1 cellular context compared by ENCODE assay signal in genomic region chr2:199455533-199456382, GRCh38.
TF ChIP-seq lines count a peak whose summit lies in the region.

No MANE protein-coding gene starts in this region.

TF ChIP-seq in HepG2, 621 proteins besides CTCF, POLR2A, EP300 and RAD21 (continued from another document and continues in another):
- TF ChIP-seq LBX2 (CRISPR knock-in tag; IDR thresholded peaks at IDR 0.05; ENCODE audit: borderline replicate concordance) (0 out of 2 replicates have a peak, but pooled peaks have one; percentile 41), ZBTB44 (CRISPR knock-in tag; IDR thresholded peaks at IDR 0.05) (no peak), HNF4G (IDR thresholded peaks at IDR 0.05; ENCODE audit: borderline replicate concordance, low read depth, low read length) (peak; percentile 73), HNF4G (CRISPR knock-in tag; IDR thresholded peaks at IDR 0.05; ENCODE audit: borderline replicate concordance, low read depth) (peak; percentile 46), FOXP4 (CRISPR knock-in tag; IDR thresholded peaks at IDR 0.05) (peak; percentile 82), ZNF784 (CRISPR knock-in tag; IDR thresholded peaks at IDR 0.05; ENCODE audit: borderline replicate concordance) (peak; percentile 74), ZNF317 (CRISPR knock-in tag; IDR thresholded peaks at IDR 0.05) (peak; percentile 44; the same call in 1 of the 2 replicates), ZNF281 (CRISPR knock-in tag; IDR thresholded peaks at IDR 0.05; ENCODE audit: borderline replicate concordance) (no peak), POGK (CRISPR knock-in tag; conservative IDR thresholded peaks at IDR 0.05) (peak; percentile 77; the same call in 1 of the 2 replicates), ZNF331 (CRISPR knock-in tag; IDR thresholded peaks at IDR 0.05) (peak; percentile 79), ONECUT2 (CRISPR knock-in tag; IDR thresholded peaks at IDR 0.05) (peak; percentile 45; the same call in 1 of the 2 replicates), ZNF766 (CRISPR knock-in tag; IDR thresholded peaks at IDR 0.05; ENCODE audit: borderline replicate concordance) (peak; percentile 94), JUN (CRISPR knock-in tag; IDR thresholded peaks at IDR 0.05) (no peak), SKI (IDR thresholded peaks at IDR 0.05; ENCODE audit: partially characterized antibody) (peak; percentile 74), ZNF772 (CRISPR knock-in tag; IDR thresholded peaks at IDR 0.05) (peak; percentile 65), HOMEZ (CRISPR knock-in tag; IDR thresholded peaks at IDR 0.05; ENCODE audit: low read depth) (no peak), BRD4 (CRISPR knock-in tag; IDR thresholded peaks at IDR 0.05) (peak; percentile 67; the same call in 1 of the 2 replicates), POLR2AphosphoS5 (IDR thresholded peaks at IDR 0.05; ENCODE audit: low read depth, low read length) (no peak), CBX1 (IDR thresholded peaks at IDR 0.05; ENCODE audit: low read depth) (peak; percentile 89), ZNF781 (CRISPR knock-in tag; IDR thresholded peaks at IDR 0.05; ENCODE audit: borderline replicate concordance, not compliant biosample characterization) (peak; percentile 65), GLI4 (CRISPR knock-in tag; IDR thresholded peaks at IDR 0.05; ENCODE audit: borderline replicate concordance) (no peak), TFDP2 (CRISPR knock-in tag; IDR thresholded peaks at IDR 0.05) (peak; percentile 76; the same call in 1 of the 2 replicates), FOXP1 (IDR thresholded peaks at IDR 0.05) (no peak), FOXP1 (CRISPR knock-in tag; IDR thresholded peaks at IDR 0.05) (no peak), CREB3 (CRISPR knock-in tag; IDR thresholded peaks at IDR 0.05) (no peak), ZNF503 (CRISPR knock-in tag; IDR thresholded peaks at IDR 0.05) (peak; percentile 66; the same call in 1 of the 2 replicates), ZBTB39 (CRISPR knock-in tag; IDR thresholded peaks at IDR 0.05) (no peak), ZNF18 (CRISPR knock-in tag; IDR thresholded peaks at IDR 0.05; ENCODE audit: insufficient replicate concordance) (no peak), ZSCAN30 (CRISPR knock-in tag; IDR thresholded peaks at IDR 0.05) (no peak), ARNTL (CRISPR knock-in tag; IDR thresholded peaks at IDR 0.05) (no peak), GTF2F1 (IDR thresholded peaks at IDR 0.05; ENCODE audit: low read length) (no peak), ZNF160 (CRISPR knock-in tag; IDR thresholded peaks at IDR 0.05) (peak; percentile 47; the same call in 1 of the 2 replicates), ZNF878 (CRISPR knock-in tag; IDR thresholded peaks at IDR 0.05) (peak; percentile 76; the same call in 1 of the 2 replicates), BRF2 (CRISPR knock-in tag; IDR thresholded peaks at IDR 0.05) (no peak), SUZ12 (IDR thresholded peaks at IDR 0.05; ENCODE audit: low read depth, low read length) (no peak), HMGA1 (CRISPR knock-in tag; conservative IDR thresholded peaks at IDR 0.05) (no peak), ZNF260 (CRISPR knock-in tag; IDR thresholded peaks at IDR 0.05; ENCODE audit: borderline replicate concordance, low read depth) (no peak), MTA1 (CRISPR knock-in tag; IDR thresholded peaks at IDR 0.05; ENCODE audit: borderline replicate concordance) (peak; percentile 87; the same call in 1 of the 2 replicates)
